ENCODE assay signal across 16 cellular contexts in genomic region chr9:93087971-93088655, GRCh38. TPM values are rescaled to one million over a fixed set of nuclear protein-coding genes. Genes with fewer than 3 reads are reported as not detected.
DNase-seq lines count a peak whose midpoint lies in the region; ATAC-seq and TF ChIP-seq lines count a peak whose summit lies in the region.
"Had no signal": no experiment of that assay in that cellular context is flagged by ENCODE, and none has a peak within 500 bp of the region (broad histone marks: within the 10 kb centered on the region; RNA-seq: fewer than 3 reads in every experiment).

No MANE protein-coding gene starts in this region.

- no peaks in the 10 kb centered on the region for H3K27me3 Mint-ChIP-seq in activated naive CD4-positive, alpha-beta T cell treated with anti-CD3 and anti-CD28 coated beads for 36 hours (ENCODE audit: low read depth)
- no peaks in the 10 kb centered on the region for H3K27me3 Mint-ChIP-seq in activated CD4-positive, alpha-beta memory T cell treated with anti-CD3 and anti-CD28 coated beads for 36 hours
- H3K27me3 Mint-ChIP-seq in stimulated activated naive B cell treated with anti-CD40 and anti-IgM and Interleukin-4, amounts not matched to agents 10 μg/mL and 1 μg/mL and 100 μg/mL, for 72 hours, result no peaks in the 10 kb centered on the region

- peaks cover 50% of the 10 kb centered on the region for H3K36me3 Mint-ChIP-seq in activated naive CD4-positive, alpha-beta T cell treated with anti-CD3 and anti-CD28 coated beads for 36 hours (ENCODE audit: low read depth)
- peaks cover 61% of the 10 kb centered on the region for H3K36me3 Mint-ChIP-seq in activated CD4-positive, alpha-beta memory T cell treated with anti-CD3 and anti-CD28 coated beads for 36 hours
- H3K36me3 Mint-ChIP-seq in stimulated activated naive B cell treated with anti-CD40 and anti-IgM and Interleukin-4, amounts not matched to agents 10 μg/mL and 1 μg/mL and 100 μg/mL, for 72 hours, result peaks cover 28 to 55% of the 10 kb centered on the region in 2 donors

- no peak overlapping the region for H3K4me3 Mint-ChIP-seq in activated naive CD4-positive, alpha-beta T cell treated with anti-CD3 and anti-CD28 coated beads for 36 hours
- H3K4me3 Mint-ChIP-seq in activated CD4-positive, alpha-beta memory T cell treated with anti-CD3 and anti-CD28 coated beads for 36 hours, result no peak overlapping the region
- no peak overlapping the region for H3K4me3 Mint-ChIP-seq in stimulated activated naive B cell treated with anti-CD40 and anti-IgM and Interleukin-4, amounts not matched to agents 10 μg/mL and 1 μg/mL and 100 μg/mL, for 72 hours
- H3K4me3 Mint-ChIP-seq: stimulated activated effector memory CD8-positive, alpha-beta T cell treated with anti-CD3 and anti-CD28 coated beads, Interleukin-12 subunit alpha, Interleukin-12 subunit beta, amount 100 ng/mL, for 72 hours had no signal

- no peak for DNase-seq in activated naive CD4-positive, alpha-beta T cell treated with anti-CD3 and anti-CD28 coated beads for 36 hours
- DNase-seq in activated naive CD4-positive, alpha-beta T cell treated with anti-CD3 and anti-CD28 coated beads, Interleukin-2, amount 50 U/mL, for 16 hours, result no peak
- DNase-seq in activated CD4-positive, alpha-beta memory T cell treated with anti-CD3 and anti-CD28 coated beads for 36 hours, result peak; percentile 7
- peak; percentile 17 for DNase-seq in islet precursor cell
- no peak for DNase-seq in stimulated activated naive B cell treated with anti-CD40 and anti-IgM and Interleukin-4, amounts not matched to agents 10 μg/mL and 1 μg/mL and 100 μg/mL, for 72 hours
- DNase-seq in GM20000 (ENCODE audit: low spot score), result no peak
- DNase-seq: activated CD4-positive, alpha-beta T cell treated with anti-CD3 and anti-CD28 coated beads, Interleukin-2, amount 50 U/mL, for 4 hours; Calu3; NCI-H1930; NCI-H510A treated with DMSO at 0.1 percent for 48 hours had no signal

- ATAC-seq in stimulated activated naive B cell treated with anti-CD40 and anti-IgM and Interleukin-4, amounts not matched to agents 10 μg/mL and 1 μg/mL and 100 μg/mL, for 72 hours (replicated peaks), result no peak
- ATAC-seq in HG03196 (IDR thresholded peaks at IDR 0.05; ENCODE audit: unreplicated experiment) (no peak), HG03432 (IDR thresholded peaks at IDR 0.05; ENCODE audit: unreplicated experiment) (no peak)
- ATAC-seq: gastrocnemius medialis; stimulated activated effector memory CD8-positive, alpha-beta T cell treated with anti-CD3 and anti-CD28 coated beads, Interleukin-12 subunit alpha, Interleukin-12 subunit beta, amount 100 ng/mL, for 72 hours had no signal

- peak overlapping the region; percentile 83 for H3K27ac Mint-ChIP-seq in activated naive CD4-positive, alpha-beta T cell treated with anti-CD3 and anti-CD28 coated beads for 36 hours
- H3K27ac Mint-ChIP-seq in activated CD4-positive, alpha-beta memory T cell treated with anti-CD3 and anti-CD28 coated beads for 36 hours, result peak overlapping the region; percentile 98
- H3K27ac Mint-ChIP-seq in stimulated activated naive B cell treated with anti-CD40 and anti-IgM and Interleukin-4, amounts not matched to agents 10 μg/mL and 1 μg/mL and 100 μg/mL, for 72 hours, result peak overlapping the region; percentile 44
- H3K27ac Mint-ChIP-seq: stimulated activated effector memory CD8-positive, alpha-beta T cell treated with anti-CD3 and anti-CD28 coated beads, Interleukin-12 subunit alpha, Interleukin-12 subunit beta, amount 100 ng/mL, for 72 hours had no signal

- H3K9me3 Mint-ChIP-seq in activated naive CD4-positive, alpha-beta T cell treated with anti-CD3 and anti-CD28 coated beads for 36 hours, result peaks cover 24% of the 10 kb centered on the region
- H3K9me3 Mint-ChIP-seq in activated CD4-positive, alpha-beta memory T cell treated with anti-CD3 and anti-CD28 coated beads for 36 hours, result peaks cover 30% of the 10 kb centered on the region
- H3K9me3 Mint-ChIP-seq in stimulated activated naive B cell treated with anti-CD40 and anti-IgM and Interleukin-4, amounts not matched to agents 10 μg/mL and 1 μg/mL and 100 μg/mL, for 72 hours, result peaks cover 12 to 17% of the 10 kb centered on the region in 2 donors

- POLR2A ChIA-PET in activated CD4-positive, alpha-beta memory T cell treated with anti-CD3 and anti-CD28 coated beads for 36 hours (lab: Charles Lee), result interaction anchor here (0.7 kb wide), 2 partner anchors 24 to 27 kb away, joined by 3 read pairs; no protein-coding TSS in a partner anchor

- intact Hi-C loops in activated naive CD4-positive, alpha-beta T cell treated with anti-CD3 and anti-CD28 coated beads for 36 hours (cut with micrococcal nuclease), result no loop called here
- intact Hi-C loops in activated CD4-positive, alpha-beta memory T cell treated with anti-CD3 and anti-CD28 coated beads for 36 hours (cut with micrococcal nuclease), result no loop called here

- TF ChIP-seq CTCF in GM20000 (IDR thresholded peaks at IDR 0.05; ENCODE audit: extremely low read depth, missing control alignments), result no peak

- CTCF ChIA-PET in activated naive CD4-positive, alpha-beta T cell treated with anti-CD3 and anti-CD28 coated beads for 36 hours (lab: Charles Lee), result interaction anchor here (0.6 to 1.3 kb wide), 2 partner anchors 21 to 39 kb away, joined by 3 read pairs; no protein-coding TSS in a partner anchor
- CTCF ChIA-PET in activated CD4-positive, alpha-beta memory T cell treated with anti-CD3 and anti-CD28 coated beads for 36 hours (lab: Charles Lee), result interaction anchor here (0.6 to 2.5 kb wide), 2 partner anchors 21 to 85 kb away, joined by 3 to 9 read pairs; no protein-coding TSS in a partner anchor

- H3K4me1 Mint-ChIP-seq in activated naive CD4-positive, alpha-beta T cell treated with anti-CD3 and anti-CD28 coated beads for 36 hours (ENCODE audit: low read depth), result peaks cover 66% of the 10 kb centered on the region
- H3K4me1 Mint-ChIP-seq in activated CD4-positive, alpha-beta memory T cell treated with anti-CD3 and anti-CD28 coated beads for 36 hours (ENCODE audit: low read depth), result peaks cover 65% of the 10 kb centered on the region
- peaks cover 25 to 40% of the 10 kb centered on the region in 2 donors for H3K4me1 Mint-ChIP-seq in stimulated activated naive B cell treated with anti-CD40 and anti-IgM and Interleukin-4, amounts not matched to agents 10 μg/mL and 1 μg/mL and 100 μg/mL, for 72 hours

RNA-seq across cellular contexts. Expression of gene CARD19, which starts 7.9 kb away (rescaled TPM):
- 10 to 100 TPM; 51.4 to 52.0 TPM for total RNA-seq in activated naive CD4-positive, alpha-beta T cell treated with anti-CD3 and anti-CD28 coated beads for 36 hours
- total RNA-seq in activated CD4-positive, alpha-beta memory T cell treated with anti-CD3 and anti-CD28 coated beads for 36 hours, result 10 to 100 TPM; 77.9 to 80.0 TPM

RNA-seq across cellular contexts. Expression of gene SUSD3, which starts 29.6 kb away (rescaled TPM):
- 10 to 100 TPM; 62.7 to 68.3 TPM for total RNA-seq in activated naive CD4-positive, alpha-beta T cell treated with anti-CD3 and anti-CD28 coated beads for 36 hours
- total RNA-seq in activated CD4-positive, alpha-beta memory T cell treated with anti-CD3 and anti-CD28 coated beads for 36 hours, result 10 to 100 TPM; 67.0 to 72.8 TPM
- total RNA-seq: endothelial cell of umbilical vein, SJSA1 had no signal

RNA-seq across cellular contexts. Expression of gene NINJ1, which starts 45.9 kb away (rescaled TPM):
- total RNA-seq in activated naive CD4-positive, alpha-beta T cell treated with anti-CD3 and anti-CD28 coated beads for 36 hours, result 10 to 100 TPM; 93.9 to 96.9 TPM
- total RNA-seq in activated CD4-positive, alpha-beta memory T cell treated with anti-CD3 and anti-CD28 coated beads for 36 hours, result 10 to 100 TPM; 77.9 to 82.0 TPM

Comparison
In these comparisons a context has a peak if more than half of its experiments do, and no peak if none do; other contexts are left out.
1. DNase-seq: peak in activated CD4-positive, alpha-beta memory T cell treated with anti-CD3 and anti-CD28 coated beads for 36 hours (single experiment) and islet precursor cell (single experiment); none in activated naive CD4-positive, alpha-beta T cell treated with anti-CD3 and anti-CD28 coated beads for 36 hours (single experiment), activated naive CD4-positive, alpha-beta T cell treated with anti-CD3 and anti-CD28 coated beads, Interleukin-2, amount 50 U/mL, for 16 hours (single experiment), stimulated activated naive B cell treated with anti-CD40 and anti-IgM and Interleukin-4, amounts not matched to agents 10 μg/mL and 1 μg/mL and 100 μg/mL, for 72 hours (single experiment) and GM20000 (single experiment).
2. H3K27ac Mint-ChIP-seq: peak in every context shown above with its lines; median percentile 98 in activated CD4-positive, alpha-beta memory T cell treated with anti-CD3 and anti-CD28 coated beads for 36 hours; 83 in activated naive CD4-positive, alpha-beta T cell treated with anti-CD3 and anti-CD28 coated beads for 36 hours; 44 in stimulated activated naive B cell treated with anti-CD40 and anti-IgM and Interleukin-4, amounts not matched to agents 10 μg/mL and 1 μg/mL and 100 μg/mL, for 72 hours.